Comparison of ENCODE assay signal across 1 cellular context in the genomic region with DNA sequence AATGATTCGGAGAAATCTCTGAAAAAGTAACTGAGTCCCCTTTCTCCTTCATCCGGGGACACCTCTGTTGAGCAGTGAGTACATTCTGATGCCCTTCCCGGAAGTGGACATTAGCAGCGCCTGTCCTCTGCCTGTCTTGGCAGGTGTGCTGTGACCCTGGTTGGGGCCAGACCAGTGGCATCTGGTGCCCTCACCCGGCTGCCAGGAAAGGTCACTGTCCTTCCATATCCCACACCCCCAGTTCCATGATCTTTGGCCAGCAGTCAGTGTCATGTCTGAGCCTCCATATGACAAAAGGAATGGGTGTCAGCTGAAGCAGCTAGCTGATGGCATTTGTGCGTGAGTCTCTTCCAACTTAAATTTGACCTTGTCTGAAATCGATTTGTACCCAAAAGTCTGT.
TF ChIP-seq lines count a peak whose summit lies in the region.

No MANE protein-coding gene starts in this region.

TF ChIP-seq in GM23338, 12 proteins besides CTCF, POLR2A, EP300 and RAD21 (continued from another document):
- TF ChIP-seq ZNF462 (CRISPR knock-in tag; IDR thresholded peaks at IDR 0.05), result no peak
- TF ChIP-seq, protein P1, sequence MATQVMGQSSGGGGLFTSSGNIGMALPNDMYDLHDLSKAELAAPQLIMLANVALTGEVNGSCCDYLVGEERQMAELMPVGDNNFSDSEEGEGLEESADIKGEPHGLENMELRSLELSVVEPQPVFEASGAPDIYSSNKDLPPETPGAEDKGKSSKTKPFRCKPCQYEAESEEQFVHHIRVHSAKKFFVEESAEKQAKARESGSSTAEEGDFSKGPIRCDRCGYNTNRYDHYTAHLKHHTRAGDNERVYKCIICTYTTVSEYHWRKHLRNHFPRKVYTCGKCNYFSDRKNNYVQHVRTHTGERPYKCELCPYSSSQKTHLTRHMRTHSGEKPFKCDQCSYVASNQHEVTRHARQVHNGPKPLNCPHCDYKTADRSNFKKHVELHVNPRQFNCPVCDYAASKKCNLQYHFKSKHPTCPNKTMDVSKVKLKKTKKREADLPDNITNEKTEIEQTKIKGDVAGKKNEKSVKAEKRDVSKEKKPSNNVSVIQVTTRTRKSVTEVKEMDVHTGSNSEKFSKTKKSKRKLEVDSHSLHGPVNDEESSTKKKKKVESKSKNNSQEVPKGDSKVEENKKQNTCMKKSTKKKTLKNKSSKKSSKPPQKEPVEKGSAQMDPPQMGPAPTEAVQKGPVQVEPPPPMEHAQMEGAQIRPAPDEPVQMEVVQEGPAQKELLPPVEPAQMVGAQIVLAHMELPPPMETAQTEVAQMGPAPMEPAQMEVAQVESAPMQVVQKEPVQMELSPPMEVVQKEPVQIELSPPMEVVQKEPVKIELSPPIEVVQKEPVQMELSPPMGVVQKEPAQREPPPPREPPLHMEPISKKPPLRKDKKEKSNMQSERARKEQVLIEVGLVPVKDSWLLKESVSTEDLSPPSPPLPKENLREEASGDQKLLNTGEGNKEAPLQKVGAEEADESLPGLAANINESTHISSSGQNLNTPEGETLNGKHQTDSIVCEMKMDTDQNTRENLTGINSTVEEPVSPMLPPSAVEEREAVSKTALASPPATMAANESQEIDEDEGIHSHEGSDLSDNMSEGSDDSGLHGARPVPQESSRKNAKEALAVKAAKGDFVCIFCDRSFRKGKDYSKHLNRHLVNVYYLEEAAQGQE (IDR thresholded peaks at IDR 0.05; ENCODE audit: unreplicated experiment), result no peak
